ENCODE assay signal across 1 cellular context in the genomic region with DNA sequence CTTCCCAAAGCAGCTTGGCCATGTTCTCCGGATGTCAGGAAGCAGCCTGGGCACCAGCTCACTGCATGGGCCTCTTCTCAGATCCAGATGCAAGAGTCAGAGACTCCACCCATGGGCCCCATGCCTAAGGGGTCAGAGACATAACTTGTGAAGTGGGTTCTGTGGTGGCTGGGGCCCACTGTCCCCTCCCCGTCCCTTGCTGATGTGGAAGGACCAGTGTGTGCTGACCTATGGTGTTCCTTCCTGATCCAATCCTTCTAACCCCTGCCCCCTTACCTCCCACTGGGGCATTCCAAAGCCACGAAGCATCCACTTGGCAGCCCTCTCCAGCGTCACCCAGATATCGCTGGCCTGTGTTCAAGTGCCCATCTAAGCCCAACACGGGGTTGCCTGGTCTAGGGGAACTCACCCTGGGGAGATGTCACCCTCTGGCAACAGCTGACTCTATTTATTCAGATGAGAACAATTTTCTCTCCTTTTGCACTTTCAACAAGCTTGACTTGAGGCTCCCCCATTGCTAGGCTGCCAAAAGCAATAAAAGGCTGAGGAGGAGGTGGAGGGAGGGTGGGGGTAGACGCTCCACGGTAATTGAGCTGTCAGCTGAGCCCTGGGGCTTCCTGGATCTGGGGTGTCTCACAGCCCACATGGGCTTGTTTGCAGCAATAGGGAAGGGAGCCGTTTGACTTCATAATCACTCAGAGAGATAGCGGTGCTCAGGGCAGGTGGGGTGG.
TF ChIP-seq lines count a peak whose summit lies in the region.

No MANE protein-coding gene starts in this region.

TF ChIP-seq in IMR-90, 13 proteins besides CTCF, POLR2A, EP300 and RAD21 (continued from another document):
- TF ChIP-seq, protein P1, sequence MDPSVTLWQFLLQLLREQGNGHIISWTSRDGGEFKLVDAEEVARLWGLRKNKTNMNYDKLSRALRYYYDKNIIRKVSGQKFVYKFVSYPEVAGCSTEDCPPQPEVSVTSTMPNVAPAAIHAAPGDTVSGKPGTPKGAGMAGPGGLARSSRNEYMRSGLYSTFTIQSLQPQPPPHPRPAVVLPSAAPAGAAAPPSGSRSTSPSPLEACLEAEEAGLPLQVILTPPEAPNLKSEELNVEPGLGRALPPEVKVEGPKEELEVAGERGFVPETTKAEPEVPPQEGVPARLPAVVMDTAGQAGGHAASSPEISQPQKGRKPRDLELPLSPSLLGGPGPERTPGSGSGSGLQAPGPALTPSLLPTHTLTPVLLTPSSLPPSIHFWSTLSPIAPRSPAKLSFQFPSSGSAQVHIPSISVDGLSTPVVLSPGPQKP (IDR thresholded peaks at IDR 0.05; ENCODE audit: borderline replicate concordance, low read depth, low read length), result no peak
- TF ChIP-seq CEBPB (IDR thresholded peaks at IDR 0.05; ENCODE audit: low read depth, low read length), result no peak
